ENCODE assay signal across 1 cellular context in the genomic region with DNA sequence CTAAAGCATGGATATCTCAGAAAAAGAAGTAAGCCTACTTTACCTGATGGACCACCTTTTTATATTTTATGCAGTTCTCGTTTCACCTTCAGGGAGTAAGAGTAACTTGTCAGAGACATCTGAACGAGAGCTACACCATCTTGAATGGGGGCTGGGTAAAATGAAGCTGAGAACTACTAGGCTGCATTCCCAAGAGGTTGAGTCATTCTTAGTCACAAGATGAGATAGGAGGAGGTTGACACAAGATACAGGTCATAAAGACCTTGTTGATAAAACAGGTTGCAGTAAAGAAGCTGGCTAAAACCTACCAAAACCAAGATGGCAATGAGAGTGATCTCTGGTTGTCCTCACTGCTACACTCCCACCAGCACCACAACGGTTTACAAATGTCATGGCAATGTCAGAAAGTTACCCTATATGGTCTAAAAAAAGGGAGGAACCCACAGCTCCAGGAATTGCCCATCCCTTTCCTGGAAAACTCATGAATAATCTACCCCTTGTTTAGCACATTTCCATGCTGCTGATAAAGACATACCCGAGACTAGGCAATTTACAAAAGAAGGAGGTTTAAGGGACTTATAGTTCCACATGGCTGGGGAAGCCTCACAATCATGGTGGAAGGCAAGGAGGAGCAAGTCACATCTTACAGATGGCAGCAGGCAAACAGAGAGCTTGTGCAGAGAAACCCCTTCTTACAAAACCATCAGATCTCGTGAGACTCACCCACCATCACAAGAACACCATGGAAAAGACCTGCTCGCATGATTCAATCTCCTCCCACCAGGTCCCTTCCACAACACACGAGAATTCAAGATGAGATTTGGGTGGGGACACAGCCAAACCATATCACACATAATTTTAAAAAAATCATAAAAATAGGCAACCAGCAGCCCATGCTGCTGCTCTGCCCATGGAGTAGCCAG.
TF ChIP-seq lines count a peak whose summit lies in the region.

No MANE protein-coding gene starts in this region.

TF ChIP-seq in K562, 482 proteins besides CTCF, POLR2A, EP300 and RAD21 (continued from another document and continues in another):
- TF ChIP-seq YY1 (IDR thresholded peaks at IDR 0.05; ENCODE audit: borderline replicate concordance in 1 of 3, control insufficient read depth in 1 of 3, extremely low read depth in 1 of 3, insufficient read depth in 3 of 3, insufficient read length in 1 of 3, insufficient replicate concordance in 2 of 3, low read depth in 1 of 3, low read length in 2 of 3) (peak in 1 of 3 experiments; percentile 39), ZNF707 (CRISPR knock-in tag; conservative IDR thresholded peaks at IDR 0.05) (no peak; the same call in 1 of the 2 replicates), MCM3 (IDR thresholded peaks at IDR 0.05) (no peak), PHTF2 (CRISPR knock-in tag; IDR thresholded peaks at IDR 0.05) (peak; percentile 78; the same call in 1 of the 2 replicates), THRAP3 (IDR thresholded peaks at IDR 0.05; ENCODE audit: borderline replicate concordance) (no peak), ASH1L (IDR thresholded peaks at IDR 0.05; ENCODE audit: borderline replicate concordance, low read depth, partially characterized antibody) (no peak), KLF10 (CRISPR knock-in tag; IDR thresholded peaks at IDR 0.05) (no peak), NCOA6 (IDR thresholded peaks at IDR 0.05) (no peak), ZNF124 (CRISPR knock-in tag; IDR thresholded peaks at IDR 0.05) (no peak), ZNF717 (CRISPR knock-in tag; IDR thresholded peaks at IDR 0.05) (no peak), GATA2 (CRISPR knock-in tag; IDR thresholded peaks at IDR 0.05) (no peak), MBD2 (IDR thresholded peaks at IDR 0.05; ENCODE audit: borderline replicate concordance, low read depth) (no peak), HCFC1 (IDR thresholded peaks at IDR 0.05; ENCODE audit: low read depth, low read length) (no peak), STAT5B (CRISPR knock-in tag; IDR thresholded peaks at IDR 0.05) (peak; percentile 40; the same call in 1 of the 2 replicates), ZNF174 (CRISPR knock-in tag; IDR thresholded peaks at IDR 0.05) (0 out of 2 replicates have a peak, but pooled peaks have one; percentile 62), CCNT2 (IDR thresholded peaks at IDR 0.05; ENCODE audit: borderline replicate concordance, extremely low read depth, insufficient read length, low read depth, low read length) (no peak), ZFP36 (IDR thresholded peaks at IDR 0.05; ENCODE audit: low read depth, low read length, partially characterized antibody) (no peak), PHF8 (IDR thresholded peaks at IDR 0.05; ENCODE audit: borderline replicate concordance, low read length) (no peak; the same call in 1 of the 2 replicates), LARP7 (IDR thresholded peaks at IDR 0.05) (no peak), HIVEP1 (CRISPR knock-in tag; IDR thresholded peaks at IDR 0.05) (peak; percentile 94), DNMT1 (IDR thresholded peaks at IDR 0.05) (no peak), ZKSCAN1 (IDR thresholded peaks at IDR 0.05; ENCODE audit: low read depth, low read length) (no peak), CC2D1A (IDR thresholded peaks at IDR 0.05) (no peak), HLTF (IDR thresholded peaks at IDR 0.05) (no peak), BHLHE40 (IDR thresholded peaks at IDR 0.05; ENCODE audit: low read length) (no peak), MTA1 (IDR thresholded peaks at IDR 0.05; ENCODE audit: borderline replicate concordance) (no peak), XRCC3 (IDR thresholded peaks at IDR 0.05) (no peak), ZKSCAN8 (CRISPR knock-in tag; IDR thresholded peaks at IDR 0.05) (peak; percentile 95), FIP1L1 (IDR thresholded peaks at IDR 0.05; ENCODE audit: low read depth, low read length, poor library complexity, severe bottlenecking) (no peak), TRIM28 (IDR thresholded peaks at IDR 0.05) (no peak), ZBTB8A (IDR thresholded peaks at IDR 0.05; ENCODE audit: partially characterized antibody) (no peak), HDGF (IDR thresholded peaks at IDR 0.05) (no peak), ADNP (tag; IDR thresholded peaks at IDR 0.05) (no peak), PYGO2 (tag; IDR thresholded peaks at IDR 0.05) (peak; percentile 94), ZNF668 (CRISPR knock-in tag; IDR thresholded peaks at IDR 0.05) (peak; percentile 95)
- TF ChIP-seq, protein P1, sequence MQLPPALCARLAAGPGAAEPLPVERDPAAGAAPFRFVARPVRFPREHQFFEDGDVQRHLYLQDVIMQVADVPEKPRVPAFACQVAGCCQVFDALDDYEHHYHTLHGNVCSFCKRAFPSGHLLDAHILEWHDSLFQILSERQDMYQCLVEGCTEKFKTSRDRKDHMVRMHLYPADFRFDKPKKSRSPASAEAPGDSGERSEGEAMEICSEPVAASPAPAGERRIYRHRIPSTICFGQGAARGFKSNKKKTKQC (CRISPR knock-in tag; IDR thresholded peaks at IDR 0.05), result no peak
- TF ChIP-seq, protein P2, sequence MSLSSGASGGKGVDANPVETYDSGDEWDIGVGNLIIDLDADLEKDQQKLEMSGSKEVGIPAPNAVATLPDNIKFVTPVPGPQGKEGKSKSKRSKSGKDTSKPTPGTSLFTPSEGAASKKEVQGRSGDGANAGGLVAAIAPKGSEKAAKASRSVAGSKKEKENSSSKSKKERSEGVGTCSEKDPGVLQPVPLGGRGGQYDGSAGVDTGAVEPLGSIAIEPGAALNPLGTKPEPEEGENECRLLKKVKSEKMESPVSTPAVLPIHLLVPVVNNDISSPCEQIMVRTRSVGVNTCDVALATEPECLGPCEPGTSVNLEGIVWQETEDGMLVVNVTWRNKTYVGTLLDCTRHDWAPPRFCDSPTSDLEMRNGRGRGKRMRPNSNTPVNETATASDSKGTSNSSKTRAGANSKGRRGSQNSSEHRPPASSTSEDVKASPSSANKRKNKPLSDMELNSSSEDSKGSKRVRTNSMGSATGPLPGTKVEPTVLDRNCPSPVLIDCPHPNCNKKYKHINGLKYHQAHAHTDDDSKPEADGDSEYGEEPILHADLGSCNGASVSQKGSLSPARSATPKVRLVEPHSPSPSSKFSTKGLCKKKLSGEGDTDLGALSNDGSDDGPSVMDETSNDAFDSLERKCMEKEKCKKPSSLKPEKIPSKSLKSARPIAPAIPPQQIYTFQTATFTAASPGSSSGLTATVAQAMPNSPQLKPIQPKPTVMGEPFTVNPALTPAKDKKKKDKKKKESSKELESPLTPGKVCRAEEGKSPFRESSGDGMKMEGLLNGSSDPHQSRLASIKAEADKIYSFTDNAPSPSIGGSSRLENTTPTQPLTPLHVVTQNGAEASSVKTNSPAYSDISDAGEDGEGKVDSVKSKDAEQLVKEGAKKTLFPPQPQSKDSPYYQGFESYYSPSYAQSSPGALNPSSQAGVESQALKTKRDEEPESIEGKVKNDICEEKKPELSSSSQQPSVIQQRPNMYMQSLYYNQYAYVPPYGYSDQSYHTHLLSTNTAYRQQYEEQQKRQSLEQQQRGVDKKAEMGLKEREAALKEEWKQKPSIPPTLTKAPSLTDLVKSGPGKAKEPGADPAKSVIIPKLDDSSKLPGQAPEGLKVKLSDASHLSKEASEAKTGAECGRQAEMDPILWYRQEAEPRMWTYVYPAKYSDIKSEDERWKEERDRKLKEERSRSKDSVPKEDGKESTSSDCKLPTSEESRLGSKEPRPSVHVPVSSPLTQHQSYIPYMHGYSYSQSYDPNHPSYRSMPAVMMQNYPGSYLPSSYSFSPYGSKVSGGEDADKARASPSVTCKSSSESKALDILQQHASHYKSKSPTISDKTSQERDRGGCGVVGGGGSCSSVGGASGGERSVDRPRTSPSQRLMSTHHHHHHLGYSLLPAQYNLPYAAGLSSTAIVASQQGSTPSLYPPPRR (CRISPR knock-in tag; IDR thresholded peaks at IDR 0.05; ENCODE audit: borderline replicate concordance), result no peak
- TF ChIP-seq, protein P3, sequence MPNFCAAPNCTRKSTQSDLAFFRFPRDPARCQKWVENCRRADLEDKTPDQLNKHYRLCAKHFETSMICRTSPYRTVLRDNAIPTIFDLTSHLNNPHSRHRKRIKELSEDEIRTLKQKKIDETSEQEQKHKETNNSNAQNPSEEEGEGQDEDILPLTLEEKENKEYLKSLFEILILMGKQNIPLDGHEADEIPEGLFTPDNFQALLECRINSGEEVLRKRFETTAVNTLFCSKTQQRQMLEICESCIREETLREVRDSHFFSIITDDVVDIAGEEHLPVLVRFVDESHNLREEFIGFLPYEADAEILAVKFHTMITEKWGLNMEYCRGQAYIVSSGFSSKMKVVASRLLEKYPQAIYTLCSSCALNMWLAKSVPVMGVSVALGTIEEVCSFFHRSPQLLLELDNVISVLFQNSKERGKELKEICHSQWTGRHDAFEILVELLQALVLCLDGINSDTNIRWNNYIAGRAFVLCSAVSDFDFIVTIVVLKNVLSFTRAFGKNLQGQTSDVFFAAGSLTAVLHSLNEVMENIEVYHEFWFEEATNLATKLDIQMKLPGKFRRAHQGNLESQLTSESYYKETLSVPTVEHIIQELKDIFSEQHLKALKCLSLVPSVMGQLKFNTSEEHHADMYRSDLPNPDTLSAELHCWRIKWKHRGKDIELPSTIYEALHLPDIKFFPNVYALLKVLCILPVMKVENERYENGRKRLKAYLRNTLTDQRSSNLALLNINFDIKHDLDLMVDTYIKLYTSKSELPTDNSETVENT (CRISPR knock-in tag; IDR thresholded peaks at IDR 0.05), result no peak
- TF ChIP-seq, protein P4, sequence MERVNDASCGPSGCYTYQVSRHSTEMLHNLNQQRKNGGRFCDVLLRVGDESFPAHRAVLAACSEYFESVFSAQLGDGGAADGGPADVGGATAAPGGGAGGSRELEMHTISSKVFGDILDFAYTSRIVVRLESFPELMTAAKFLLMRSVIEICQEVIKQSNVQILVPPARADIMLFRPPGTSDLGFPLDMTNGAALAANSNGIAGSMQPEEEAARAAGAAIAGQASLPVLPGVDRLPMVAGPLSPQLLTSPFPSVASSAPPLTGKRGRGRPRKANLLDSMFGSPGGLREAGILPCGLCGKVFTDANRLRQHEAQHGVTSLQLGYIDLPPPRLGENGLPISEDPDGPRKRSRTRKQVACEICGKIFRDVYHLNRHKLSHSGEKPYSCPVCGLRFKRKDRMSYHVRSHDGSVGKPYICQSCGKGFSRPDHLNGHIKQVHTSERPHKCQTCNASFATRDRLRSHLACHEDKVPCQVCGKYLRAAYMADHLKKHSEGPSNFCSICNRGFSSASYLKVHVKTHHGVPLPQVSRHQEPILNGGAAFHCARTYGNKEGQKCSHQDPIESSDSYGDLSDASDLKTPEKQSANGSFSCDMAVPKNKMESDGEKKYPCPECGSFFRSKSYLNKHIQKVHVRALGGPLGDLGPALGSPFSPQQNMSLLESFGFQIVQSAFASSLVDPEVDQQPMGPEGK (CRISPR knock-in tag; IDR thresholded peaks at IDR 0.05; ENCODE audit: borderline replicate concordance), result peak; percentile 85; the same call in 1 of the 2 replicates
- TF ChIP-seq, protein P5, sequence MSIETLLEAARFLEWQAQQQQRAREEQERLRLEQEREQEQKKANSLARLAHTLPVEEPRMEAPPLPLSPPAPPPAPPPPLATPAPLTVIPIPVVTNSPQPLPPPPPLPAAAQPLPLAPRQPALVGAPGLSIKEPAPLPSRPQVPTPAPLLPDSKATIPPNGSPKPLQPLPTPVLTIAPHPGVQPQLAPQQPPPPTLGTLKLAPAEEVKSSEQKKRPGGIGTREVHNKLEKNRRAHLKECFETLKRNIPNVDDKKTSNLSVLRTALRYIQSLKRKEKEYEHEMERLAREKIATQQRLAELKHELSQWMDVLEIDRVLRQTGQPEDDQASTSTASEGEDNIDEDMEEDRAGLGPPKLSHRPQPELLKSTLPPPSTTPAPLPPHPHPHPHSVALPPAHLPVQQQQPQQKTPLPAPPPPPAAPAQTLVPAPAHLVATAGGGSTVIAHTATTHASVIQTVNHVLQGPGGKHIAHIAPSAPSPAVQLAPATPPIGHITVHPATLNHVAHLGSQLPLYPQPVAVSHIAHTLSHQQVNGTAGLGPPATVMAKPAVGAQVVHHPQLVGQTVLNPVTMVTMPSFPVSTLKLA (conservative IDR thresholded peaks at IDR 0.05), result no peak; a peak in 1 of 4 replicates
- TF ChIP-seq, protein P6, sequence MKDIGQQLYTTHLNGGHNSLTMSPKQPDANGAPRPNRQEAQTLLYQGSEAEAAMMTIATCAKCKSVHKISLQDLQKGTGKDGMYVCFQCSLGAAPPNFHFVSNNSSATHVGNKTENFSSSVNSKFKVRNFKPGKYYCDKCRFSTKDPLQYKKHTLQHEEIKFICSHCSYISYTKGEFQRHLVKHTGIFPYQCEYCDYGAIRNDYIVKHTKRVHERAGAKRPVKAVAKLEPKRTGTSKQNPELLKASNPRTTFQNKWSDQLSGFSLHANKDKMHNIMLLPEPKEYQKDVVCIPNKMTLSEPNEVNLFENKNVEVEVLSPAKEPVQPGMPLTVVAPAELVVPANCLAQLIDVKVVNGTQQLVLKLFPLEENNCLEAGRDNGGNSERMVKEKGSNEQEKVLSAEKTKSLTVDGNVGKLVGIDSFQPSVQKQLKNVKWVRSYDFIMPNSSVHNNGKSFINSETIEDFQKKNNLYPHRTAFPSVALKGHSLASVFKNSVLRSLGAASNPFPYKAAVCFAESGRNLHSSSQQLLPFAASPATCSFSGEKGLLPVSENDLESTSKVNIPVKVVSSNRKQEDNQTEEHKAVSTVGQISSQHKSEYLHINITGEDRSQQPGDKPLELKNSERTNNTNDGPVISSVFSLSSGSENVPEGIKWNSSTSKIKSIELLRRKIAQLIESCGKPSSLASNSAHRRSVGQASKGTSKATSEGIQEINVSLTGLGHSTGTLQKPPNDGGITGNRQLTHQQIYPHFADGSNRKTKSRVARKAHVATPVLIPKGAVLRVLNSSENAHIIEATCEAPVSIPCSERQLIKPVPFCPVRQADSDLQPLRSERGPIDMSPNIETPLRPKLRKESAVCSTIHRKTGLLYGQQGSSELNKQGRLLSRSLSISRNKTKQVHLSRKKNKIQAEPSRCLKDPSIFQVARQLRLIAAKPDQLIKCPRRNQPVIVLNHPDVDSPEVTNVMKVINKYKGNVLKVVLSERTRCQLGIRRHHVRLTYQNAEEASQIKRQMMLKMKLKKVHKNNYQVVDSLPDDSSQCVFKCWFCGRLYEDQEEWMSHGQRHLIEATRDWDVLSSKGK (CRISPR knock-in tag; IDR thresholded peaks at IDR 0.05), result no peak
- TF ChIP-seq, protein P7, sequence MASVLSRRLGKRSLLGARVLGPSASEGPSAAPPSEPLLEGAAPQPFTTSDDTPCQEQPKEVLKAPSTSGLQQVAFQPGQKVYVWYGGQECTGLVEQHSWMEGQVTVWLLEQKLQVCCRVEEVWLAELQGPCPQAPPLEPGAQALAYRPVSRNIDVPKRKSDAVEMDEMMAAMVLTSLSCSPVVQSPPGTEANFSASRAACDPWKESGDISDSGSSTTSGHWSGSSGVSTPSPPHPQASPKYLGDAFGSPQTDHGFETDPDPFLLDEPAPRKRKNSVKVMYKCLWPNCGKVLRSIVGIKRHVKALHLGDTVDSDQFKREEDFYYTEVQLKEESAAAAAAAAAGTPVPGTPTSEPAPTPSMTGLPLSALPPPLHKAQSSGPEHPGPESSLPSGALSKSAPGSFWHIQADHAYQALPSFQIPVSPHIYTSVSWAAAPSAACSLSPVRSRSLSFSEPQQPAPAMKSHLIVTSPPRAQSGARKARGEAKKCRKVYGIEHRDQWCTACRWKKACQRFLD (CRISPR knock-in tag; IDR thresholded peaks at IDR 0.05), result peak; percentile 99
- TF ChIP-seq, protein P8, sequence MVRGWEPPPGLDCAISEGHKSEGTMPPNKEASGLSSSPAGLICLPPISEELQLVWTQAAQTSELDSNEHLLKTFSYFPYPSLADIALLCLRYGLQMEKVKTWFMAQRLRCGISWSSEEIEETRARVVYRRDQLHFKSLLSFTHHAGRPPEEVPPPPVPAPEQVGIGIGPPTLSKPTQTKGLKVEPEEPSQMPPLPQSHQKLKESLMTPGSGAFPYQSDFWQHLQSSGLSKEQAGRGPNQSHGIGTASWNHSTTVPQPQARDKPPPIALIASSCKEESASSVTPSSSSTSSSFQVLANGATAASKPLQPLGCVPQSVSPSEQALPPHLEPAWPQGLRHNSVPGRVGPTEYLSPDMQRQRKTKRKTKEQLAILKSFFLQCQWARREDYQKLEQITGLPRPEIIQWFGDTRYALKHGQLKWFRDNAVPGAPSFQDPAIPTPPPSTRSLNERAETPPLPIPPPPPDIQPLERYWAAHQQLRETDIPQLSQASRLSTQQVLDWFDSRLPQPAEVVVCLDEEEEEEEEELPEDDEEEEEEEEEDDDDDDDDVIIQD (CRISPR knock-in tag; IDR thresholded peaks at IDR 0.05), result peak; percentile 90; the same call in 1 of the 2 replicates
